In the genomic region with DNA sequence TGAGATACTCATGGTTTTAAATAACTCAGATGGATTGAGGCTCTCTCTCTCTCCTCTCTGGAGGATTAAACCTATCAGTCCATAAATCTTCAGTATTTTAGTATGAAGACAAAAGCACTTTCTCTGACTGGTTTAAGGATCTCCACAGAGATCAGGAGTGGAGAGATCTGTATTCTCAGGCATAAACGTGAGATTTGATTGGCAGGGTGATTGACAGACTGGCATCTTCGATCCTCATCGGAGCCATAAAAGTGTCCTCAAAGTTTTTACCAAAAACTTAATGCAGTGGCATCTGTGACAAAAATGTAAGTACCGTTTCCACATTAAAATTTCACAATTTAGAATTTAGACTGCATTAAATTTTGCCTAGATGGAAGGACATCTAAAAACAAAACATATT, we compare ENCODE assay signal across 10 cellular contexts.
"Had no signal": no experiment of that assay in that cellular context is flagged by ENCODE, and none has a peak within 500 bp of the region (broad histone marks: within the 10 kb centered on the region; RNA-seq: fewer than 3 reads in every experiment).

No MANE protein-coding gene starts in this region.

- H3K36me3 ChIP-seq: HAP-1 had no signal

- FAIRE-seq: H1, H54 had no signal

- H3K4me1 ChIP-seq: HAP-1 had no signal

- H3K4me3 ChIP-seq: GM23248, GM23338, HAP-1 had no signal

- H3K4me2 ChIP-seq: GM23338 had no signal

- H3K9me3 ChIP-seq: HAP-1 had no signal

- DNase-seq: GM23248, GOT3, H7, H9, HCEC 1CT, HFFc6 had no signal

- H3K9ac ChIP-seq: GM23248 had no signal

- H2AFZ ChIP-seq: GM23248, GM23338 had no signal

- H3K27ac ChIP-seq: GM23248 had no signal
